In genomic region chr20:1845701-1846100, GRCh38 we compare ENCODE assay signal across 15 cellular contexts. TPM values are rescaled to one million over a fixed set of nuclear protein-coding genes. Genes with fewer than 3 reads are reported as not detected.
DNase-seq lines count a peak whose midpoint lies in the region; ATAC-seq and TF ChIP-seq lines count a peak whose summit lies in the region.
"Had no signal": no experiment of that assay in that cellular context is flagged by ENCODE, and none has a peak within 500 bp of the region (broad histone marks: within the 10 kb centered on the region; RNA-seq: fewer than 3 reads in every experiment).

No MANE protein-coding gene starts in this region.

- 0 out of 2 replicates have a peak overlapping the region, but pooled peaks have one; percentile 2 for H3K14ac ChIP-seq in IMR-90 (replicated peaks; ENCODE audit: low read depth, low read length)

- no peak for TF ChIP-seq CTCF in IMR-90 (conservative IDR thresholded peaks at IDR 0.05; ENCODE audit: low read depth, low read length)
- TF ChIP-seq CTCF in neutrophil (IDR thresholded peaks at IDR 0.05): no peak

- CTCF ChIA-PET in IMR-90 (lab: Yijun Ruan, JAX): no interaction called here

- WGBS in IMR-90 (ENCODE audit: extremely low coverage in 2 of 2, insufficient read length in 1 of 2), 2 experiments: 60% methylated on average over 2 of the region's 7 CpGs; no CpG with 5 or more reads in 1 of the 2 experiments

- in situ Hi-C loops in IMR-90 (cut with MboI; ENCODE audit: low sequenced_read_pairs): loop anchor here (25.0 kb wide), 1 partner anchor 508 kb away; the partner anchor contains the start of gene SDCBP2

- 0 out of 2 replicates have a peak overlapping the region, but pooled peaks have one; percentile 50 for H3K23ac ChIP-seq in IMR-90 (ENCODE audit: low read depth, low read length)

- no peak overlapping the region for H2AFZ ChIP-seq in IMR-90 (replicated peaks; ENCODE audit: low read length, poor library complexity)
- H2AFZ ChIP-seq: GM23248 had no signal

- H4K8ac ChIP-seq in IMR-90 (ENCODE audit: low read depth in 2 of 2, low read length in 2 of 2): peak overlapping the region; percentile 55 to 57; a peak in 3 of 4 replicates

- H2BK120ac ChIP-seq in IMR-90 (ENCODE audit: low read depth, low read length): peak overlapping the region; percentile 22

- no peaks in the 10 kb centered on the region for H3K9me3 Mint-ChIP-seq in immature natural killer cell

- no peaks in the 10 kb centered on the region for H3K79me1 ChIP-seq in IMR-90 (ENCODE audit: low read depth in 1 of 2, low read length in 2 of 2)

- H3K18ac ChIP-seq in IMR-90 (ENCODE audit: low read depth, low read length): peak overlapping the region; percentile 83

- no peak overlapping the region for H3K4me3 ChIP-seq in BLaER1
- H3K4me3 ChIP-seq in IMR-90 (ENCODE audit: insufficient read depth, low read depth, low read length): no peak overlapping the region
- H3K4me3 ChIP-seq in neutrophil (ENCODE audit: low read depth in 1 of 2, low read length in 1 of 2): no peak overlapping the region
- H3K4me3 ChIP-seq: GM23248 had no signal

- POLR2A ChIA-PET in IMR-90 (lab: Charles Lee; ENCODE audit: unreplicated experiment): no interaction called here

- H3K27ac Mint-ChIP-seq in immature natural killer cell: no peak overlapping the region

- H3K4me3 Mint-ChIP-seq in immature natural killer cell: no peak overlapping the region

- no peak overlapping the region for H3K27ac ChIP-seq in BLaER1
- peak overlapping the region; percentile 89 for H3K27ac ChIP-seq in IMR-90 (ENCODE audit: insufficient read depth, low read length)
- peak overlapping the region; percentile 71 for H3K27ac ChIP-seq in neutrophil
- H3K27ac ChIP-seq: GM23248 had no signal

- no peak overlapping the region for H3K9ac ChIP-seq in BLaER1
- no peak overlapping the region for H3K9ac ChIP-seq in IMR-90 (ENCODE audit: low read depth, low read length)
- H3K9ac ChIP-seq: GM23248 had no signal

- peaks cover 0 to 4% (median 0%) of the 10 kb centered on the region in 3 donors for H3K36me3 Mint-ChIP-seq in immature natural killer cell

- no peak for TF ChIP-seq POLR2A in IMR-90 (IDR thresholded peaks at IDR 0.05; ENCODE audit: low read depth, low read length)

- ATAC-seq in IMR-90 (ENCODE audit: low read depth): no peak
- no peak for ATAC-seq in HG02798 (IDR thresholded peaks at IDR 0.05; ENCODE audit: poor library complexity, unreplicated experiment)
- ATAC-seq: HCT116 had no signal

- H4K20me1 ChIP-seq in BLaER1: peaks cover 7% of the 10 kb centered on the region
- no peaks in the 10 kb centered on the region for H4K20me1 ChIP-seq in IMR-90 (ENCODE audit: insufficient read depth, low read length)

- H3K4ac ChIP-seq in IMR-90 (ENCODE audit: low read depth, low read length): peak overlapping the region; percentile 51

- H3K9me1 ChIP-seq in IMR-90 (ENCODE audit: insufficient read depth, low read length): peaks cover 8% of the 10 kb centered on the region

- peak overlapping the region; percentile 51 for H2AK9ac ChIP-seq in IMR-90 (replicated peaks; ENCODE audit: low read depth, low read length, poor library complexity)

- H3K27me3 Mint-ChIP-seq in immature natural killer cell (ENCODE audit: low read depth in 3 of 3): peaks cover 0 to 9% (median 9%) of the 10 kb centered on the region in 3 donors

- H2BK5ac ChIP-seq in IMR-90 (ENCODE audit: low read depth, low read length, poor library complexity, severe bottlenecking): peak overlapping the region; percentile 56

- DNase-seq in IMR-90: no peak
- peak; percentile 88 for DNase-seq in cerebellum (ENCODE audit: low spot score)
- no peak for DNase-seq in NCI-H69 (lab: John Stamatoyannopoulos, UW)
- no peak for DNase-seq in immature natural killer cell
- no peak for DNase-seq in HuH-7 (ENCODE audit: low spot score)
- DNase-seq: COR-L47, GM23248, NCI-H1436, NCI-H2029 treated with DMSO at 0.1 percent for 48 hours, NCI-H2171 treated with DMSO at 0.1 percent for 48 hours, NCI-H82 had no signal

- H2BK20ac ChIP-seq in IMR-90 (ENCODE audit: low read depth, low read length): peak overlapping the region; percentile 50

- peak overlapping the region; percentile 55; the same call in 2 of the 3 replicates for H2BK15ac ChIP-seq in IMR-90 (ENCODE audit: low read depth, low read length)

- H3K4me1 Mint-ChIP-seq in immature natural killer cell: no peaks in the 10 kb centered on the region

- H3K27me3 ChIP-seq in BLaER1 (0 out of 2 replicates have a peak, but pooled peaks cover 4% of the 10 kb centered on the region), IMR-90 (ENCODE audit: control insufficient read depth, insufficient read depth, low read length) (no peaks in the 10 kb centered on the region), neutrophil (no peaks in the 10 kb centered on the region)

- peak overlapping the region; percentile 61 for H3K4me2 ChIP-seq in BLaER1
- no peak overlapping the region for H3K4me2 ChIP-seq in IMR-90 (ENCODE audit: low read depth, low read length)

- no peak overlapping the region for H3K56ac ChIP-seq in IMR-90 (ENCODE audit: extremely low read depth, insufficient read depth, low read length)

- BruUV-seq in IMR-90 (replicated peaks; lab: Mats Ljungman, UMichigan): no TSS peak

- intact Hi-C loops in IMR-90 (cut with micrococcal nuclease): loop anchor here (2.0 kb wide), 1 partner anchor 15 kb away; no protein-coding TSS in a partner anchor

- peaks cover 46% of the 10 kb centered on the region for H3K4me1 ChIP-seq in BLaER1
- H3K4me1 ChIP-seq in IMR-90 (ENCODE audit: control insufficient read depth, insufficient read depth, low read length): peaks cover 18% of the 10 kb centered on the region
- H3K4me1 ChIP-seq in neutrophil (ENCODE audit: control insufficient read depth in 1 of 2, insufficient read depth in 1 of 2, low read depth in 1 of 2, low read length in 1 of 2): peaks cover 95 to 100% of the 10 kb centered on the region in 2 experiments

- no peak for TF ChIP-seq RAD21 in IMR-90 (IDR thresholded peaks at IDR 0.05; ENCODE audit: low read length)

- H3K36me3 ChIP-seq in BLaER1 (no peaks in the 10 kb centered on the region), IMR-90 (ENCODE audit: control insufficient read depth, insufficient read depth, low read length) (no peaks in the 10 kb centered on the region), neutrophil (no peaks in the 10 kb centered on the region)

- dilution Hi-C loops in IMR-90 (cut with HindIII; ENCODE audit: low sequenced_read_pairs, unreplicated experiment): no loop called here

- H2AK5ac ChIP-seq in IMR-90 (ENCODE audit: low read depth, low read length): peak overlapping the region; percentile 78

- H3K9me3 ChIP-seq in BLaER1 (peaks cover 6% of the 10 kb centered on the region; the same call in 1 of the 2 replicates), IMR-90 (ENCODE audit: control insufficient read depth, insufficient read depth, low read length) (no peaks in the 10 kb centered on the region), neutrophil (no peaks in the 10 kb centered on the region)

- H4K5ac ChIP-seq in IMR-90 (ENCODE audit: low read depth, low read length): peak overlapping the region; percentile 81

- peak overlapping the region; percentile 84 for H4K91ac ChIP-seq in IMR-90 (ENCODE audit: insufficient read depth, low read depth, low read length)

TF ChIP-seq in IMR-90, 13 proteins besides CTCF, POLR2A, EP300 and RAD21:
- no peak for TF ChIP-seq NFE2L2 (IDR thresholded peaks at IDR 0.05; ENCODE audit: low read depth, low read length)
- TF ChIP-seq CHD1 (IDR thresholded peaks at IDR 0.05; ENCODE audit: low read depth, low read length): no peak
- no peak for TF ChIP-seq RCOR1 (IDR thresholded peaks at IDR 0.05; ENCODE audit: insufficient replicate concordance, low read length)
- no peak for TF ChIP-seq SMC3 (IDR thresholded peaks at IDR 0.05; ENCODE audit: low read depth, low read length)
- TF ChIP-seq CEBPB (IDR thresholded peaks at IDR 0.05; ENCODE audit: low read depth, low read length): no peak

RNA-seq across cellular contexts. Expression of gene SIRPA, which starts 49.5 kb away (rescaled TPM):
- total RNA-seq in IMR-90 (2012; rRNA removed) (9.7 and 9.9 TPM in 2 replicates), cerebellum (8.0 TPM)
- polyA plus RNA-seq in IMR-90 (2012; rRNA removed) (37.2 and 40.2 TPM in 2 replicates), immature natural killer cell (under 1 TPM in 2 of 3 donors, not detected in 1; 0.29 to 0.39 TPM)
- 25.7 and 34.3 TPM in 2 replicates for polyA plus RNA-seq in IMR-90 (2012; cell fraction: cytosol; rRNA removed)
- 30.5 and 36.1 TPM in 2 replicates for polyA plus RNA-seq in IMR-90 (2012; cell fraction: nucleus; rRNA removed; ENCODE audit: low replicate concordance)
